In genomic region chr5:76401801-76402250, GRCh38 we compare ENCODE assay signal across 9 cellular contexts. TPM values are rescaled to one million over a fixed set of nuclear protein-coding genes. Genes with fewer than 3 reads are reported as not detected.
A peak's percentile ranks its signal among the peaks of the same experiment; 100 is the strongest.
DNase-seq lines count a peak whose midpoint lies in the region; ATAC-seq, FAIRE-seq and TF ChIP-seq lines count a peak whose summit lies in the region.
"Had no signal": no experiment of that assay in that cellular context is flagged by ENCODE, and none has a peak within 500 bp of the region (broad histone marks: within the 10 kb centered on the region; RNA-seq: fewer than 3 reads in every experiment).

No MANE protein-coding gene starts in this region.

- H3K36me3 ChIP-seq in HUES64 (ENCODE audit: insufficient read depth, low read length) = no peaks in the 10 kb centered on the region
- H3K36me3 ChIP-seq: SJSA1 had no signal

- H3K9me3 ChIP-seq in HUES64 (ENCODE audit: insufficient read depth, low read depth, low read length) = no peaks in the 10 kb centered on the region
- H3K9me3 ChIP-seq: SJSA1 had no signal

- H3K4me3 ChIP-seq in HUES64 (ENCODE audit: low read length) = peak overlapping the region; percentile 89
- H3K4me3 ChIP-seq: SJSA1 had no signal

- TF ChIP-seq CTCF in nephron progenitor cell (IDR thresholded peaks at IDR 0.05) = no peak

- H3K4me3 Mint-ChIP-seq in activated naive CD4-positive, alpha-beta T cell treated with anti-CD3 and anti-CD28 coated beads, Interleukin-2, amount 50 U/mL, for 24 hours = peak overlapping the region; percentile 96
- peak overlapping the region; percentile 98 for H3K4me3 Mint-ChIP-seq in nephron progenitor cell

- no peak overlapping the region for H3K27ac ChIP-seq in HUES64 (ENCODE audit: low read depth, low read length)
- H3K27ac ChIP-seq: SJSA1 had no signal

- H3K4me1 Mint-ChIP-seq in activated naive CD4-positive, alpha-beta T cell treated with anti-CD3 and anti-CD28 coated beads, Interleukin-2, amount 50 U/mL, for 24 hours = peaks cover 48% of the 10 kb centered on the region
- peaks cover 44% of the 10 kb centered on the region for H3K4me1 Mint-ChIP-seq in nephron progenitor cell

- H3K9ac ChIP-seq in HUES64 (ENCODE audit: low read depth, low read length) = peak overlapping the region; percentile 51; the same call in 1 of the 2 replicates

- no peaks in the 10 kb centered on the region for H3K36me3 Mint-ChIP-seq in activated naive CD4-positive, alpha-beta T cell treated with anti-CD3 and anti-CD28 coated beads, Interleukin-2, amount 50 U/mL, for 24 hours
- no peaks in the 10 kb centered on the region for H3K36me3 Mint-ChIP-seq in nephron progenitor cell (ENCODE audit: low read depth)

- peak overlapping the region; percentile 98 for H3K27ac Mint-ChIP-seq in activated naive CD4-positive, alpha-beta T cell treated with anti-CD3 and anti-CD28 coated beads, Interleukin-2, amount 50 U/mL, for 24 hours
- H3K27ac Mint-ChIP-seq in nephron progenitor cell = no peak overlapping the region

- no peaks in the 10 kb centered on the region for H3K27me3 ChIP-seq in HUES64 (ENCODE audit: insufficient read depth, low read length)

- WGBS in HUES64 = 69% methylated on average over 11 of the region's 11 CpGs

- no peaks in the 10 kb centered on the region for H3K9me3 Mint-ChIP-seq in activated naive CD4-positive, alpha-beta T cell treated with anti-CD3 and anti-CD28 coated beads, Interleukin-2, amount 50 U/mL, for 24 hours
- no peaks in the 10 kb centered on the region for H3K9me3 Mint-ChIP-seq in nephron progenitor cell

- H3K4me1 ChIP-seq in HUES64 (ENCODE audit: insufficient read depth, low read length) = peaks cover 23% of the 10 kb centered on the region

- H3K27me3 Mint-ChIP-seq in activated naive CD4-positive, alpha-beta T cell treated with anti-CD3 and anti-CD28 coated beads, Interleukin-2, amount 50 U/mL, for 24 hours = no peaks in the 10 kb centered on the region
- H3K27me3 Mint-ChIP-seq in nephron progenitor cell (ENCODE audit: low read depth, poor library complexity) = peaks cover 8% of the 10 kb centered on the region

- FAIRE-seq in GM19239 (lab: Jason Lieb, UNC) = peak; percentile 86

- ATAC-seq in HG03571 (IDR thresholded peaks at IDR 0.05; ENCODE audit: unreplicated experiment) = no peak

- DNase-seq in GM19239 (ENCODE audit: insufficient read length, low spot score) (peak; percentile 26), nephron progenitor cell (no peak), Ammon's horn (ENCODE audit: low spot score) (no peak), NCI-H1105 (lab: John Stamatoyannopoulos, UW) (no peak), occipital lobe (lab: John Stamatoyannopoulos, UW) (no peak)

RNA-seq across cellular contexts. Expression of gene IQGAP2, which starts 1.3 kb away (rescaled TPM):
- 32.6 TPM for polyA plus RNA-seq in HUES64 (2013, experiment 1 of 2)
- polyA plus RNA-seq in HUES64 (2013, experiment 2 of 2) = 37.0 TPM
- total RNA-seq in occipital lobe = 20.7 TPM
